ENCODE assay signal across 8 cellular contexts in the genomic region with DNA sequence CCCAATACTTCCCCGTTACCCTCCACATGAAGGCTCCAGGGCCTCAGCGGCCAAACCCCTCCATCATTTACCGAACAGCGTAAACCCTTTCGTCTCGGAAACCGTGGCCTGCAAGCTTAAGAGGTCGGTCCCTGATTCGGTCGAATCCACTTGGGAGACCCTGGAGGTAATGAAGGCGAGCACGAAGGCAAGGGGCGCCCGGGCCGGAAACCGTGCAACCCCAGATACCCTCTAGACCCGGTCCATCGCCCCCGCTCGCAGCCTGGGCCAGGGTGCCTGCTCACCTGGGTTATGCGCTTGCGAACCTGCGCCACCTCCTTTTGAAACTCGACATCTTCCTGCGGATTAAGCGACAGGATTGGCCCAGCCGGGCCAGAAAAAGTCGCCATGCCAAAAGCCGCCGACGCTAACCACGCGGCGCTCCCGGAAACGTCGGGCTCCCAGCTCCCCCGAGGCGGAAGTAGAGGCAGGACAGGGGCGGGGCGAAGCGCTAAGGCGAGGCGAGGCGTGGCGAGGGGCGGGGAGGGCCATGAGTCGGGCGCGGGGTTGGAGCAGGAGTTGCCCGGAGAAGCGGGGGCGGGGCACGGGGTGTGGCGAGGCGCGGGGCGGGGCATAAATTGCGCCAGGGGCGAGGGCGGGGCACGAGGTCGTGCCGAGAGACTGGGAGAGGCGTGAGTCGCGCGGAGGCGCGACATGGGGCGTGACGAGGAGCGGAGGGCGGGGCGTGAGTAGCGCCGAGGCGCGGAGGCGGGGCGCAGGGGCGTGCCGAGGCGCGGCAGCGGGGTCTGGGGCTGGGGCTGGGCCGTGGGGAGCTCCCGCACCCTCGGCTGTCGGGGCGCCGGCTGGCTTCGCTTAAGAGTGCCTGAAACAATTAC. TPM values are rescaled to one million over a fixed set of nuclear protein-coding genes. Genes with fewer than 3 reads are reported as not detected.
A peak's percentile ranks its signal among the peaks of the same experiment; 100 is the strongest.
DNase-seq lines count a peak whose midpoint lies in the region; ATAC-seq and TF ChIP-seq lines count a peak whose summit lies in the region.

A gene (minus strand): TSS at position 414 of the 875 bp plus-strand sequence. CDS start 25 bp downstream, at position 389.

- peak within 1 kb of the TSS; percentile 87 for H3K27ac ChIP-seq in suprapubic skin

- no peak for TF ChIP-seq CTCF in suprapubic skin (IDR thresholded peaks at IDR 0.05)

- TF ChIP-seq POLR2A in GM10847 (IDR thresholded peaks at IDR 0.05; ENCODE audit: extremely low read depth, insufficient read length) (peak; percentile 65), suprapubic skin (IDR thresholded peaks at IDR 0.05) (no peak)

- H3K27ac Mint-ChIP-seq in activated naive CD4-positive, alpha-beta T cell treated with anti-CD3 and anti-CD28 coated beads, Interleukin-2, amount 50 U/mL, for 72 hours, result peak within 1 kb of the TSS; percentile 98

- peak within 1 kb of the TSS; percentile 92 for H3K4me3 ChIP-seq in suprapubic skin

- ATAC-seq in HG02642 (IDR thresholded peaks at IDR 0.05; ENCODE audit: poor library complexity, unreplicated experiment), result peak; percentile 93
- ATAC-seq in activated naive CD4-positive, alpha-beta T cell treated with anti-CD3 and anti-CD28 coated beads, Interleukin-2, amount 50 U/mL, for 72 hours, result peak; percentile 93 to 94

- peaks cover 32% of the 10 kb centered on the region for H3K36me3 ChIP-seq in suprapubic skin

- peaks cover 26 to 35% of the 10 kb centered on the region in 2 donors for H3K36me3 Mint-ChIP-seq in activated naive CD4-positive, alpha-beta T cell treated with anti-CD3 and anti-CD28 coated beads, Interleukin-2, amount 50 U/mL, for 72 hours

- peaks cover 0 to 1% of the 10 kb centered on the region in 2 donors for H3K9me3 Mint-ChIP-seq in activated naive CD4-positive, alpha-beta T cell treated with anti-CD3 and anti-CD28 coated beads, Interleukin-2, amount 50 U/mL, for 72 hours

- H3K9me3 ChIP-seq in suprapubic skin, result no peaks in the 10 kb centered on the region

- DNase-seq in NCI-H1105 (lab: John Stamatoyannopoulos, UW) (peak; percentile 97), SKM-1 (lab: John Stamatoyannopoulos, UW; ENCODE audit: unreplicated experiment) (peak; percentile 94), glomerular endothelial cell (ENCODE audit: extremely low read depth, low read depth, low spot score) (peak; percentile 51), occipital lobe (lab: John Stamatoyannopoulos, UW) (peak; percentile 99), suprapubic skin (ENCODE audit: low spot score in 2 of 2) (peak; percentile 100)
- DNase-seq in activated naive CD4-positive, alpha-beta T cell treated with anti-CD3 and anti-CD28 coated beads, Interleukin-2, amount 50 U/mL, for 72 hours (ENCODE audit: low spot score in 2 of 2), result peak; percentile 99 to 100

- peaks cover 18% of the 10 kb centered on the region for H3K4me1 ChIP-seq in suprapubic skin

- no peaks in the 10 kb centered on the region for H3K27me3 ChIP-seq in suprapubic skin

- under 1% methylated on average over 62 of the region's 93 CpGs for WGBS in suprapubic skin

- no peak for TF ChIP-seq EP300 in suprapubic skin (IDR thresholded peaks at IDR 0.05)

RNA-seq across cellular contexts. Expression of the gene that starts here (rescaled TPM):
- total RNA-seq in activated naive CD4-positive, alpha-beta T cell treated with anti-CD3 and anti-CD28 coated beads, Interleukin-2, amount 50 U/mL, for 72 hours, result 100 to 1,000 TPM in 1 of 2 donors, 10 to 100 TPM in 1; 97.3 to 157 TPM
- total RNA-seq in glomerular endothelial cell (37.0 and 48.8 TPM in 2 replicates), occipital lobe (51.6 TPM), suprapubic skin (10 to 100 TPM; 40.0 to 77.6 (median 57.9) TPM)

Comparison
In these comparisons a context has a peak if more than half of its experiments do, and no peak if none do; other contexts are left out.
1. Peak in every context shown above with its lines: DNase-seq, ATAC-seq, H3K4me3 ChIP-seq and H3K27ac ChIP-seq.